ENCODE assay signal across 1 cellular context in the genomic region with DNA sequence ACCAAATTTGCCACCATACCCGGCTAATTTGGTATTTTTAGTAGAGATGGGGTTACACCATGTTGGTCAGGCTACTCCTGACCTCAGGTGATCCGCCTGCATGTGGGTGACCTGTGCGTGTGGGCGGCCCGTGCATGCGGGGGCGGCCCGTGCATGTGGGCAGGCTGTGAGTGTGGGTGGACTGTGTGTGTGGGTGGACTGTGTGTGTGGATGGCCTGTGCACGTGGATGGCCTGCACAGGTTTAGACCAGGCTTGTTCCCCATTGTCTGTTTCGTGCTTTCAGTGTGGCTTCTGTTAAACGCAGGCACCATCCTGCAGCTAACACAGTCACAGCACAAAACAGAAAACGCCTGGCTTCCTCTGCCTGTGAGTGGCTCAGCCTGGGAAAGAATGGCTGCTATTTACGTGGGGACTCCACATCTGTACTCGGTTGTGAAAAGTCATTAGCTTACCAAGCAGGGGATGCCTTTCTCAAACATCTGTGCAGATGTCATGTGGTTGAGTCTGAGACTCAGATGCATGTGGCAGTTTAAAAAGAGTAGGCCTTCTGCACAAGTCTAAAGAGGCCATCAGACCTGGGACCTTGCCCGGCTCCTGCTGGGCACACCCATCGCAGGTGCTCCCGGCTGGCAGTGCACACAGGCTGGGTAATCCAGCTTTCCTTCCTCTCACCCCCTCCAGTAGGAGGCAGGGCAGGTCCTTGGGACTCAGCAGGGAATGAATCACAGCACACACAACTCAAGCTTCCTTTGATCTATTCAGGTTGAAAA.
TF ChIP-seq lines count a peak whose summit lies in the region.

No MANE protein-coding gene starts in this region.

TF ChIP-seq in H1, 55 proteins besides CTCF, POLR2A, EP300 and RAD21:
- no peak for TF ChIP-seq SAP30 (IDR thresholded peaks at IDR 0.05; ENCODE audit: insufficient read depth, insufficient replicate concordance, low read length)
- TF ChIP-seq YY1 (IDR thresholded peaks at IDR 0.05; ENCODE audit: low read depth, low read length) = no peak
- no peak for TF ChIP-seq BRCA1 (IDR thresholded peaks at IDR 0.05; ENCODE audit: low read depth, low read length)
- no peak for TF ChIP-seq EGR1 (IDR thresholded peaks at IDR 0.05; ENCODE audit: borderline replicate concordance, low read depth, low read length)
- TF ChIP-seq TCF12 (IDR thresholded peaks at IDR 0.05; ENCODE audit: low read depth, low read length) = no peak
- TF ChIP-seq CREB1 (IDR thresholded peaks at IDR 0.05) = no peak
- no peak for TF ChIP-seq GTF2F1 (IDR thresholded peaks at IDR 0.05; ENCODE audit: borderline replicate concordance, low read depth, low read length)
- no peak for TF ChIP-seq JUND (IDR thresholded peaks at IDR 0.05; ENCODE audit: low read length)
- TF ChIP-seq MAFK (IDR thresholded peaks at IDR 0.05; ENCODE audit: low read depth, low read length) = no peak
- TF ChIP-seq RFX5 (IDR thresholded peaks at IDR 0.05; ENCODE audit: borderline replicate concordance, low read depth, low read length) = no peak
- TF ChIP-seq CBX5 (IDR thresholded peaks at IDR 0.05; ENCODE audit: low read depth, low read length) = no peak
- TF ChIP-seq, protein P1, sequence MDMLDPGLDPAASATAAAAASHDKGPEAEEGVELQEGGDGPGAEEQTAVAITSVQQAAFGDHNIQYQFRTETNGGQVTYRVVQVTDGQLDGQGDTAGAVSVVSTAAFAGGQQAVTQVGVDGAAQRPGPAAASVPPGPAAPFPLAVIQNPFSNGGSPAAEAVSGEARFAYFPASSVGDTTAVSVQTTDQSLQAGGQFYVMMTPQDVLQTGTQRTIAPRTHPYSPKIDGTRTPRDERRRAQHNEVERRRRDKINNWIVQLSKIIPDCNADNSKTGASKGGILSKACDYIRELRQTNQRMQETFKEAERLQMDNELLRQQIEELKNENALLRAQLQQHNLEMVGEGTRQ (IDR thresholded peaks at IDR 0.05; ENCODE audit: low read length) = no peak
- no peak for TF ChIP-seq CBX8 (IDR thresholded peaks at IDR 0.05; ENCODE audit: borderline replicate concordance, low read depth, low read length)
- no peak for TF ChIP-seq TAF7 (optimal IDR thresholded peaks at IDR 0.05; ENCODE audit: borderline replicate concordance, low read depth, low read length)
- no peak for TF ChIP-seq CHD7 (IDR thresholded peaks at IDR 0.05; ENCODE audit: insufficient replicate concordance, low read length)
- TF ChIP-seq JUN (IDR thresholded peaks at IDR 0.05; ENCODE audit: low read depth, low read length) = no peak
- TF ChIP-seq PHF8 (conservative IDR thresholded peaks at IDR 0.05; ENCODE audit: low read depth, low read length) = no peak
- no peak for TF ChIP-seq TAF1 (IDR thresholded peaks at IDR 0.05; ENCODE audit: low read depth, low read length)
- TF ChIP-seq SIX5 (IDR thresholded peaks at IDR 0.05; ENCODE audit: low read depth, low read length) = no peak
- no peak for TF ChIP-seq CTBP2 (IDR thresholded peaks at IDR 0.05; ENCODE audit: borderline replicate concordance, insufficient read depth, insufficient read length, low read length)
TF ChIP-seq in H1: peak in this region for 0.
